Comparison of ENCODE assay signal across 19 cellular contexts in the genomic region with DNA sequence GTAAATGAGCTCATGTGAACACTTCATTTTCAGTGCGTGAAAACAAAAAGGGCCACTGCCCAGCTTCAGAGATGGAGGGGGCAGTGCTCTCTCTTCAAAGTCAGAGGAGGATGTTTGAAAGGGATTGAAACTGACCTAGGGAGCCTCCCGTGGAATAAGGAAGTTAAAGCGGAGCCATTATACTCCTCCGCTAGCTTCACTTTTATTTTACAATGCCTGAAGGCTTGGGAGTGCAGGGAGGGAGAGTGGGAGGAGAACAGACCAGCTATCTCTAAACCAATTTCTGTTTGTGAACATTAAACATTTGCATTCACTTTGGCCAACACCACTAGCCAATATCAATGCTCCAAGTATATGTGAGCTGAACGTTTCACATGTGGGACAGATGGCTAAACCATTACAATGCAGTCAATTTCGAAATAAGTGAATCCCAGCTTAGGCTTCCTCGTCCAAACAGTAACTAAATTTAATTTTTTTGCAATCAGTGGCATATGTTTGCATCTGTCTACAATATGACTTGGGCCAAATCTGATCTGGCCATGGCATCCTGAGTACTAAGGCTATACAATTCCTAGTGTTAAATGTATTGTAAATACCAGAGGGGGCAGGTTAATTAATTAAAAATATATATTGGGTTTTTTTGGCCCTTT.
DNase-seq lines count a peak whose midpoint lies in the region; TF ChIP-seq lines count a peak whose summit lies in the region.
"Had no signal": no experiment of that assay in that cellular context is flagged by ENCODE, and none has a peak within 500 bp of the region (broad histone marks: within the 10 kb centered on the region; RNA-seq: fewer than 3 reads in every experiment).

No MANE protein-coding gene starts in this region.

- H3K9me3 ChIP-seq in neural progenitor cell (ENCODE audit: low read depth) = no peaks in the 10 kb centered on the region
- H3K9me3 ChIP-seq: tibial nerve had no signal

- no peaks in the 10 kb centered on the region for H3K9me3 Mint-ChIP-seq in neural progenitor cell
- peaks cover 5% of the 10 kb centered on the region for H3K9me3 Mint-ChIP-seq in activated T-helper 2 cell treated with anti-CD3 and anti-CD28 coated beads, Interferon-gamma antibody, Interleukin-2, Interleukin-4, amounts not matched to agents 10 μg/mL and 5 μg/mL and 100 μg/mL, durations not matched to agents 14 hours and 24 hours and 36 hours

- H3K27me3 ChIP-seq in neural progenitor cell = no peaks in the 10 kb centered on the region
- H3K27me3 ChIP-seq: tibial nerve had no signal

- no peak overlapping the region for H3K27ac ChIP-seq in neural progenitor cell
- H3K27ac ChIP-seq: tibial nerve had no signal

- no peak overlapping the region for H3K4me3 ChIP-seq in neural progenitor cell
- H3K4me3 ChIP-seq: smooth muscle cell, tibial nerve had no signal

- H4K20me1 ChIP-seq in neural progenitor cell (ENCODE audit: low read depth) = no peaks in the 10 kb centered on the region

- no peak overlapping the region for H3K9ac ChIP-seq in neural progenitor cell

- H3K4me3 Mint-ChIP-seq in neural progenitor cell = no peak overlapping the region
- no peak overlapping the region for H3K4me3 Mint-ChIP-seq in activated T-helper 2 cell treated with anti-CD3 and anti-CD28 coated beads, Interferon-gamma antibody, Interleukin-2, Interleukin-4, amounts not matched to agents 10 μg/mL and 5 μg/mL and 100 μg/mL, durations not matched to agents 14 hours and 24 hours and 36 hours (ENCODE audit: low read depth)
- H3K4me3 Mint-ChIP-seq: activated naive CD4-positive, alpha-beta T cell treated with anti-CD3 and anti-CD28 coated beads for 36 hours; CD4-positive, alpha-beta memory T cell; stimulated activated effector memory CD8-positive, alpha-beta T cell treated with anti-CD3 and anti-CD28 coated beads, Interleukin-12 subunit alpha, Interleukin-12 subunit beta, amount 100 ng/mL, for 72 hours had no signal

- intact Hi-C loops in activated T-helper 2 cell treated with anti-CD3 and anti-CD28 coated beads, Interferon-gamma antibody, Interleukin-2, Interleukin-4, amounts not matched to agents 10 μg/mL and 5 μg/mL and 100 μg/mL, durations not matched to agents 14 hours and 24 hours and 36 hours (cut with micrococcal nuclease) = no loop called here

- no peaks in the 10 kb centered on the region for H3K36me3 Mint-ChIP-seq in neural progenitor cell
- H3K36me3 Mint-ChIP-seq in activated T-helper 2 cell treated with anti-CD3 and anti-CD28 coated beads, Interferon-gamma antibody, Interleukin-2, Interleukin-4, amounts not matched to agents 10 μg/mL and 5 μg/mL and 100 μg/mL, durations not matched to agents 14 hours and 24 hours and 36 hours (ENCODE audit: low read depth) = no peaks in the 10 kb centered on the region
- H3K36me3 Mint-ChIP-seq: CD4-positive, alpha-beta memory T cell; stimulated activated effector memory CD8-positive, alpha-beta T cell treated with anti-CD3 and anti-CD28 coated beads, Interleukin-12 subunit alpha, Interleukin-12 subunit beta, amount 100 ng/mL, for 72 hours had no signal

- peak overlapping the region; percentile 53 for H3K4me2 ChIP-seq in neural progenitor cell
- H3K4me2 ChIP-seq: smooth muscle cell had no signal

- no peaks in the 10 kb centered on the region for H3K27me3 Mint-ChIP-seq in neural progenitor cell (ENCODE audit: insufficient read depth, low read depth)
- H3K27me3 Mint-ChIP-seq in activated T-helper 2 cell treated with anti-CD3 and anti-CD28 coated beads, Interferon-gamma antibody, Interleukin-2, Interleukin-4, amounts not matched to agents 10 μg/mL and 5 μg/mL and 100 μg/mL, durations not matched to agents 14 hours and 24 hours and 36 hours (ENCODE audit: low read depth) = peaks cover 14% of the 10 kb centered on the region

- H3K79me2 ChIP-seq in neural progenitor cell (ENCODE audit: low read depth) = no peaks in the 10 kb centered on the region

- DNase-seq in NCI-H1694 treated with DMSO at 0.1 percent for 48 hours (lab: John Stamatoyannopoulos, UW) (peak; percentile 20), NCI-H1694 (lab: John Stamatoyannopoulos, UW) (no peak), OCI-M1 (lab: John Stamatoyannopoulos, UW) (peak; percentile 47), fibroblast of peridontal ligament (ENCODE audit: extremely low read depth) (peak; percentile 13), neural progenitor cell (ENCODE audit: low spot score) (peak; percentile 31), SW480 (ENCODE audit: low spot score) (no peak), NCI-H2081 (lab: John Stamatoyannopoulos, UW) (no peak)
- DNase-seq in activated T-helper 2 cell treated with anti-CD3 and anti-CD28 coated beads, Interferon-gamma antibody, Interleukin-2, Interleukin-4, amounts not matched to agents 10 μg/mL and 5 μg/mL and 100 μg/mL, durations not matched to agents 14 hours and 24 hours and 36 hours (ENCODE audit: low spot score) = no peak
- DNase-seq: activated CD4-positive, alpha-beta T cell treated with anti-CD3 and anti-CD28 coated beads for 48 hours; activated CD8-positive, alpha-beta memory T cell treated with anti-CD3 and anti-CD28 coated beads, Interleukin-2, amount 50 U/mL, for 48 hours; activated naive CD4-positive, alpha-beta T cell treated with anti-CD3 and anti-CD28 coated beads for 36 hours; CD4-positive, alpha-beta memory T cell; cortex of kidney; hippocampal formation; SHP77 treated with DMSO at 0.1 percent for 48 hours; T-helper 9 cell had no signal

- peaks cover 51% of the 10 kb centered on the region for H3K4me1 Mint-ChIP-seq in neural progenitor cell
- H3K4me1 Mint-ChIP-seq in activated T-helper 2 cell treated with anti-CD3 and anti-CD28 coated beads, Interferon-gamma antibody, Interleukin-2, Interleukin-4, amounts not matched to agents 10 μg/mL and 5 μg/mL and 100 μg/mL, durations not matched to agents 14 hours and 24 hours and 36 hours (ENCODE audit: low read depth) = peaks cover under 1% of the 10 kb centered on the region
- H3K4me1 Mint-ChIP-seq: stimulated activated effector memory CD8-positive, alpha-beta T cell treated with anti-CD3 and anti-CD28 coated beads, Interleukin-12 subunit alpha, Interleukin-12 subunit beta, amount 100 ng/mL, for 72 hours had no signal

- TF ChIP-seq CTCF in neural progenitor cell (IDR thresholded peaks at IDR 0.05) = no peak

- H3K4me1 ChIP-seq in neural progenitor cell = peaks cover 42% of the 10 kb centered on the region

- H3K36me3 ChIP-seq in neural progenitor cell = no peaks in the 10 kb centered on the region
- H3K36me3 ChIP-seq: tibial nerve had no signal

- H3K27ac Mint-ChIP-seq in neural progenitor cell = peak overlapping the region; percentile 8
- H3K27ac Mint-ChIP-seq in activated T-helper 2 cell treated with anti-CD3 and anti-CD28 coated beads, Interferon-gamma antibody, Interleukin-2, Interleukin-4, amounts not matched to agents 10 μg/mL and 5 μg/mL and 100 μg/mL, durations not matched to agents 14 hours and 24 hours and 36 hours = no peak overlapping the region
- H3K27ac Mint-ChIP-seq: activated naive CD4-positive, alpha-beta T cell treated with anti-CD3 and anti-CD28 coated beads for 36 hours; CD4-positive, alpha-beta memory T cell; stimulated activated effector memory CD8-positive, alpha-beta T cell treated with anti-CD3 and anti-CD28 coated beads, Interleukin-12 subunit alpha, Interleukin-12 subunit beta, amount 100 ng/mL, for 72 hours had no signal

- H3F3A ChIP-seq in neural progenitor cell (ENCODE audit: low read depth) = peaks cover 33% of the 10 kb centered on the region

- no peak overlapping the region for H2AFZ ChIP-seq in neural progenitor cell (replicated peaks)

Comparison
In these comparisons a context has a peak if more than half of its experiments do, and no peak if none do; other contexts are left out.
1. DNase-seq: peak in NCI-H1694 treated with DMSO at 0.1 percent for 48 hours (single experiment), OCI-M1 (single experiment), fibroblast of peridontal ligament (single experiment) and neural progenitor cell (single experiment); none in NCI-H1694 (single experiment), SW480 (single experiment), activated T-helper 2 cell treated with anti-CD3 and anti-CD28 coated beads, Interferon-gamma antibody, Interleukin-2, Interleukin-4, amounts not matched to agents 10 μg/mL and 5 μg/mL and 100 μg/mL, durations not matched to agents 14 hours and 24 hours and 36 hours (single experiment) and NCI-H2081 (0 of 2).